Comparison of ENCODE assay signal across 10 cellular contexts in genomic region chr4:20299515-20299914, GRCh38. TPM values are rescaled to one million over a fixed set of nuclear protein-coding genes. Genes with fewer than 3 reads are reported as not detected.
DNase-seq lines count a peak whose midpoint lies in the region; ATAC-seq and TF ChIP-seq lines count a peak whose summit lies in the region.
"Had no signal": no experiment of that assay in that cellular context is flagged by ENCODE, and none has a peak within 500 bp of the region (broad histone marks: within the 10 kb centered on the region; RNA-seq: fewer than 3 reads in every experiment).

No MANE protein-coding gene starts in this region.

- no peak for ATAC-seq in HG02642 (IDR thresholded peaks at IDR 0.05; ENCODE audit: poor library complexity, unreplicated experiment)
- ATAC-seq in effector memory CD8-positive, alpha-beta T cell (replicated peaks), result no peak
- ATAC-seq: activated CD4-positive, CD25-positive, alpha-beta regulatory T cell treated with anti-CD3 and anti-CD28 coated beads, Interleukin-2, amount 50 U/mL, for 24 hours had no signal

- no peak overlapping the region for H3K27ac Mint-ChIP-seq in effector memory CD8-positive, alpha-beta T cell

- H3K27me3 Mint-ChIP-seq in effector memory CD8-positive, alpha-beta T cell, result no peaks in the 10 kb centered on the region

- H3K9me3 Mint-ChIP-seq in effector memory CD8-positive, alpha-beta T cell, result no peaks in the 10 kb centered on the region

- H3K4me3 Mint-ChIP-seq in effector memory CD8-positive, alpha-beta T cell, result no peak overlapping the region

- DNase-seq in AG09309 (ENCODE audit: low read depth), result no peak
- peak; percentile 38 for DNase-seq in HT-29 (ENCODE audit: low spot score)
- DNase-seq in amniotic epithelial cell (ENCODE audit: low read depth), result peak; percentile 26
- peak; percentile 52 for DNase-seq in inferior parietal cortex (ENCODE audit: extremely low spot score)
- DNase-seq in NK-92 (lab: John Stamatoyannopoulos, UW; ENCODE audit: unreplicated experiment), result no peak
- DNase-seq in effector memory CD8-positive, alpha-beta T cell, result no peak
- no peak for DNase-seq in NCI-H2196 treated with DMSO at 0.1 percent for 48 hours (lab: John Stamatoyannopoulos, UW; ENCODE audit: unreplicated experiment)
- DNase-seq: NCI-H2171 treated with DMSO at 0.1 percent for 48 hours had no signal

- no peak overlapping the region for H3K4me3 ChIP-seq in AG09309 (ENCODE audit: control insufficient read depth, low read depth, low read length)

- no peaks in the 10 kb centered on the region for H3K36me3 Mint-ChIP-seq in effector memory CD8-positive, alpha-beta T cell (ENCODE audit: insufficient read depth)

- no peaks in the 10 kb centered on the region for H3K4me1 Mint-ChIP-seq in effector memory CD8-positive, alpha-beta T cell (ENCODE audit: low read depth in 2 of 2)

- peak; percentile 40 for TF ChIP-seq CTCF in AG09309 (IDR thresholded peaks at IDR 0.05; ENCODE audit: control insufficient read depth, insufficient read depth, low read depth, low read length, missing control alignments)

RNA-seq across cellular contexts. Expression of gene SLIT2, which starts 47.8 kb away (rescaled TPM):
- not detected in 2 replicates for total RNA-seq in HT-29 (2014; rRNA removed; shearing (Covaris generic))

Comparison
In these comparisons a context has a peak if more than half of its experiments do, and no peak if none do; other contexts are left out.
1. DNase-seq: peak in HT-29 (single experiment), amniotic epithelial cell (single experiment) and inferior parietal cortex (single experiment); none in AG09309 (single experiment), NK-92 (single experiment), effector memory CD8-positive, alpha-beta T cell (0 of 3) and NCI-H2196 treated with DMSO at 0.1 percent for 48 hours (single experiment).